13 cellular contexts compared by ENCODE assay signal in the genomic region with DNA sequence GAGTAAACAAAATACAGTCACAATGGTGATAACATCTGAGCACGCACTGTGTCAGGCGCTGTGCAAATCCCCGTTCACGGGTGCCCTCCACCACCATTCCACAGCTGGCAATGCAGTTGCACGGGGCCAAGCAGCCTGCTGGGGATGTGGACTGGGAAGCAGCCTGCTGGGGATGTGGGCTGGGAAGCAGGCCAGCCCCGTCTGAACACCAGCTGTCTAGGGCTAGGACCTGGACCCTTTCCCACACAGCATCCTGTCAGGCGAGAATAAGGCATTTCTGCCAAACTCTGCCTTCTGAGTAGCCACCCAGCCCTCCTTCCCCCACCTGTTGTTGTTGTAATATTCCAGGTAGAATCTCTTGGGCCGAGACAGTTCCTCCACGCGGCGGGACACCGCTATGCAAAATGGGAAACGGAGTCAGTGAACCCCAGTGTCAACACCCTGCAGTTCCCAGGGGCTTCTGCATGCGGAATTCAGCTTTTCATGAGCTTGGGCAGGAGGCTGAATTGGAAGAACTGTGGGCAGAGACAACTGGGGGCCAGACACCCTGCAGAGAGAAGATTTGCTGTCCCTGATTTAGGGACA. TPM values are rescaled to one million over a fixed set of nuclear protein-coding genes. Genes with fewer than 3 reads are reported as not detected.
DNase-seq lines count a peak whose midpoint lies in the region; ATAC-seq and TF ChIP-seq lines count a peak whose summit lies in the region.
"Had no signal": no experiment of that assay in that cellular context is flagged by ENCODE, and none has a peak within 500 bp of the region (broad histone marks: within the 10 kb centered on the region; RNA-seq: fewer than 3 reads in every experiment).

No MANE protein-coding gene starts in this region.

- no peaks in the 10 kb centered on the region for H3K36me3 ChIP-seq in psoas muscle (ENCODE audit: insufficient read depth in 1 of 2, low read depth in 1 of 2)
- H3K36me3 ChIP-seq: esophagus squamous epithelium had no signal

- peaks cover 0 to 47% (median 13%) of the 10 kb centered on the region in 3 donors for H3K27me3 ChIP-seq in psoas muscle (ENCODE audit: insufficient read depth in 3 of 3, low read length in 2 of 3)

- H3K4me1 ChIP-seq in psoas muscle: no peaks in the 10 kb centered on the region

- WGBS in psoas muscle, 3 donors: 3 to 8% (median 6%) methylated on average over 14 of the region's 14 CpGs

- no peak overlapping the region for H3K27ac ChIP-seq in psoas muscle
- H3K27ac ChIP-seq: esophagus squamous epithelium, SK-N-MC had no signal

- DNase-seq in GM04504 (ENCODE audit: low read depth) (peak; percentile 76), foreskin fibroblast (peak; percentile 76 to 86), psoas muscle (peak; percentile 53 to 78), foreskin melanocyte (no peak)
- no peak for DNase-seq in effector CD8-positive, alpha-beta T cell (lab: John Stamatoyannopoulos, UW)
- DNase-seq: activated CD4-positive, alpha-beta T cell treated with anti-CD3 and anti-CD28 coated beads, Interleukin-2, amount 50 U/mL, for 4 hours; esophagus squamous epithelium; KG1; mesenchymal stem cell had no signal

- TF ChIP-seq CTCF in foreskin fibroblast (IDR thresholded peaks at IDR 0.05; ENCODE audit: low read depth, low read length) (no peak), psoas muscle (IDR thresholded peaks at IDR 0.05) (no peak)

- ATAC-seq in psoas muscle (peak in 3 of 4 donors; percentile 32 to 56 (median 49)), GM21529 (IDR thresholded peaks at IDR 0.05; ENCODE audit: unreplicated experiment) (no peak), GM21717 (IDR thresholded peaks at IDR 0.05; ENCODE audit: unreplicated experiment) (no peak)

- no peak overlapping the region for H3K4me3 ChIP-seq in foreskin fibroblast (ENCODE audit: low read depth in 1 of 2, low read length in 2 of 2)
- no peak overlapping the region for H3K4me3 ChIP-seq in psoas muscle
- H3K4me3 ChIP-seq: esophagus squamous epithelium, SK-N-MC had no signal

- H3K9me3 ChIP-seq in psoas muscle: no peaks in the 10 kb centered on the region
- H3K9me3 ChIP-seq: esophagus squamous epithelium had no signal

- intact Hi-C loops in psoas muscle (cut with DNase I): no loop called here

TF ChIP-seq in PFSK-1, 5 proteins besides CTCF, POLR2A, EP300 and RAD21:
- peak; percentile 61 for TF ChIP-seq FOXP2 (optimal IDR thresholded peaks at IDR 0.05; ENCODE audit: borderline replicate concordance, extremely low read depth, extremely low read length, insufficient read depth)
- TF ChIP-seq, protein P1, sequence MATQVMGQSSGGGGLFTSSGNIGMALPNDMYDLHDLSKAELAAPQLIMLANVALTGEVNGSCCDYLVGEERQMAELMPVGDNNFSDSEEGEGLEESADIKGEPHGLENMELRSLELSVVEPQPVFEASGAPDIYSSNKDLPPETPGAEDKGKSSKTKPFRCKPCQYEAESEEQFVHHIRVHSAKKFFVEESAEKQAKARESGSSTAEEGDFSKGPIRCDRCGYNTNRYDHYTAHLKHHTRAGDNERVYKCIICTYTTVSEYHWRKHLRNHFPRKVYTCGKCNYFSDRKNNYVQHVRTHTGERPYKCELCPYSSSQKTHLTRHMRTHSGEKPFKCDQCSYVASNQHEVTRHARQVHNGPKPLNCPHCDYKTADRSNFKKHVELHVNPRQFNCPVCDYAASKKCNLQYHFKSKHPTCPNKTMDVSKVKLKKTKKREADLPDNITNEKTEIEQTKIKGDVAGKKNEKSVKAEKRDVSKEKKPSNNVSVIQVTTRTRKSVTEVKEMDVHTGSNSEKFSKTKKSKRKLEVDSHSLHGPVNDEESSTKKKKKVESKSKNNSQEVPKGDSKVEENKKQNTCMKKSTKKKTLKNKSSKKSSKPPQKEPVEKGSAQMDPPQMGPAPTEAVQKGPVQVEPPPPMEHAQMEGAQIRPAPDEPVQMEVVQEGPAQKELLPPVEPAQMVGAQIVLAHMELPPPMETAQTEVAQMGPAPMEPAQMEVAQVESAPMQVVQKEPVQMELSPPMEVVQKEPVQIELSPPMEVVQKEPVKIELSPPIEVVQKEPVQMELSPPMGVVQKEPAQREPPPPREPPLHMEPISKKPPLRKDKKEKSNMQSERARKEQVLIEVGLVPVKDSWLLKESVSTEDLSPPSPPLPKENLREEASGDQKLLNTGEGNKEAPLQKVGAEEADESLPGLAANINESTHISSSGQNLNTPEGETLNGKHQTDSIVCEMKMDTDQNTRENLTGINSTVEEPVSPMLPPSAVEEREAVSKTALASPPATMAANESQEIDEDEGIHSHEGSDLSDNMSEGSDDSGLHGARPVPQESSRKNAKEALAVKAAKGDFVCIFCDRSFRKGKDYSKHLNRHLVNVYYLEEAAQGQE (IDR thresholded peaks at IDR 0.05; ENCODE audit: insufficient read depth in 1 of 2, low read depth in 2 of 2, low read length in 2 of 2): no peak

RNA-seq across cellular contexts. Expression of a gene that starts 27.8 kb away (rescaled TPM):
- 48.2 TPM for polyA plus RNA-seq in PFSK-1 (2012; ENCODE audit: insufficient read length, low read depth)
- total RNA-seq in psoas muscle: 10 to 100 TPM; 19.1 to 22.2 (median 20.2) TPM
- 10 to 100 TPM; 13.3 to 18.9 (median 15.8) TPM for polyA plus RNA-seq in psoas muscle

RNA-seq across cellular contexts. Expression of a gene that starts 36.5 kb away (rescaled TPM):
- polyA plus RNA-seq in PFSK-1 (2012; ENCODE audit: insufficient read length, low read depth): 11.7 TPM
- total RNA-seq in psoas muscle: 1 to 10 TPM in 3 of 4 donors, under 1 TPM in 1; 0.67 to 1.3 (median 1.1) TPM
- polyA plus RNA-seq in psoas muscle: under 1 TPM; 0.47 to 0.97 (median 0.73) TPM

Comparison
In these comparisons a context has a peak if more than half of its experiments do, and no peak if none do; other contexts are left out.
1. DNase-seq: peak in GM04504 (single experiment), foreskin fibroblast (2 of 2) and psoas muscle (2 of 2); none in foreskin melanocyte (single experiment) and effector CD8-positive, alpha-beta T cell (single experiment).
2. ATAC-seq: peak in psoas muscle (3 of 4); none in GM21529 (single experiment) and GM21717 (single experiment).